In genomic region chr2:25784408-25784807, GRCh38 we compare ENCODE assay signal across 28 cellular contexts.
"Had no signal": no experiment of that assay in that cellular context is flagged by ENCODE, and none has a peak within 500 bp of the region (broad histone marks: within the 10 kb centered on the region; RNA-seq: fewer than 3 reads in every experiment).

No MANE protein-coding gene starts in this region.

- ATAC-seq: activated CD8-positive, alpha-beta memory T cell treated with anti-CD3 and anti-CD28 coated beads, Interleukin-2, amount 10 ng/mL, durations not matched to agents 7 days and 5 days; Right ventricle myocardium inferior had no signal

- H3K9me3 ChIP-seq: ascending aorta, colonic mucosa had no signal

- H3K4me3 Mint-ChIP-seq: activated CD4-positive, alpha-beta memory T cell treated with anti-CD3 and anti-CD28 coated beads for 36 hours; activated CD8-positive, alpha-beta memory T cell treated with anti-CD3 and anti-CD28 coated beads, Interleukin-2, amount 10 ng/mL, durations not matched to agents 7 days and 5 days; activated naive CD4-positive, alpha-beta T cell treated with anti-CD3 and anti-CD28 coated beads, Interleukin-2, amount 10 ng/mL, durations not matched to agents 7 days and 5 days; activated naive CD8-positive, alpha-beta T cell; central memory CD8-positive, alpha-beta T cell had no signal

- H3K27me3 Mint-ChIP-seq: activated CD4-positive, alpha-beta memory T cell treated with anti-CD3 and anti-CD28 coated beads for 36 hours; activated CD8-positive, alpha-beta memory T cell treated with anti-CD3 and anti-CD28 coated beads, Interleukin-2, amount 10 ng/mL, durations not matched to agents 7 days and 5 days; activated naive CD4-positive, alpha-beta T cell treated with anti-CD3 and anti-CD28 coated beads, Interleukin-2, amount 10 ng/mL, durations not matched to agents 7 days and 5 days; activated naive CD8-positive, alpha-beta T cell; central memory CD8-positive, alpha-beta T cell had no signal

- H3K27ac Mint-ChIP-seq: activated CD4-positive, alpha-beta memory T cell treated with anti-CD3 and anti-CD28 coated beads for 36 hours; activated CD8-positive, alpha-beta memory T cell treated with anti-CD3 and anti-CD28 coated beads, Interleukin-2, amount 10 ng/mL, durations not matched to agents 7 days and 5 days; activated naive CD4-positive, alpha-beta T cell treated with anti-CD3 and anti-CD28 coated beads, Interleukin-2, amount 10 ng/mL, durations not matched to agents 7 days and 5 days; activated naive CD8-positive, alpha-beta T cell had no signal

- FAIRE-seq: RCC 7860 had no signal

- H3K36me3 ChIP-seq: cardiac muscle cell, colonic mucosa had no signal

- H3K27me3 ChIP-seq: ascending aorta, cardiac muscle cell, colonic mucosa had no signal

- H3K27ac ChIP-seq: ascending aorta, cardiac muscle cell, colonic mucosa, RWPE1, VCaP had no signal

- DNase-seq: activated CD4-positive, alpha-beta memory T cell treated with anti-CD3 and anti-CD28 coated beads for 36 hours; activated CD4-positive, alpha-beta T cell treated with anti-CD3 and anti-CD28 coated beads, Interleukin-2, amount 50 U/mL, for 1 hour; activated CD8-positive, alpha-beta memory T cell treated with anti-CD3 and anti-CD28 coated beads for 24 hours; activated CD8-positive, alpha-beta memory T cell treated with anti-CD3 and anti-CD28 coated beads, Interleukin-2, amount 10 ng/mL, durations not matched to agents 7 days and 5 days; activated CD8-positive, alpha-beta memory T cell treated with anti-CD3 and anti-CD28 coated beads, Interleukin-2, amount 50 U/mL, for 48 hours; activated effector memory CD4-positive, alpha-beta T cell treated with Interleukin-2 at 50 U/mL for 16 hours; activated naive CD4-positive, alpha-beta T cell treated with anti-CD3 and anti-CD28 coated beads, Interleukin-2, amount 10 ng/mL, durations not matched to agents 7 days and 5 days; activated T-cell treated with anti-CD3 and anti-CD28 coated beads, Interleukin-2, amount 50 U/mL, for 48 hours; amygdala; colonic mucosa; MM.1S; MV-4-11; NCI-H1092; NCI-H1436 treated with DMSO at 0.1 percent for 48 hours; NCI-H1694 treated with DMSO at 0.1 percent for 48 hours; NCI-H2029; NCI-H345; NCI-H524 treated with DMSO at 0.1 percent for 48 hours; SW 1271; T-helper 1 cell had no signal

- H3K4me1 ChIP-seq: ascending aorta, colonic mucosa had no signal

- H3K4me3 ChIP-seq: ascending aorta, cardiac muscle cell, colonic mucosa had no signal

- H3K9me3 Mint-ChIP-seq: activated CD4-positive, alpha-beta memory T cell treated with anti-CD3 and anti-CD28 coated beads for 36 hours; activated naive CD4-positive, alpha-beta T cell treated with anti-CD3 and anti-CD28 coated beads, Interleukin-2, amount 10 ng/mL, durations not matched to agents 7 days and 5 days; central memory CD8-positive, alpha-beta T cell had no signal
